ENCODE assay signal across 24 cellular contexts in genomic region chr5:57850109-57850508, GRCh38.
"Had no signal": no experiment of that assay in that cellular context is flagged by ENCODE, and none has a peak within 500 bp of the region (broad histone marks: within the 10 kb centered on the region; RNA-seq: fewer than 3 reads in every experiment).

No MANE protein-coding gene starts in this region.

- H3K27me3 ChIP-seq: esophagus squamous epithelium, hepatocyte, stomach, transverse colon had no signal

- H3K9me3 ChIP-seq: esophagus squamous epithelium, prostate gland, stomach, thoracic aorta, transverse colon had no signal

- FAIRE-seq: kidney had no signal

- ATAC-seq: left colon, left ventricle myocardium superior, sciatic nerve had no signal

- H3K4me1 ChIP-seq: esophagus squamous epithelium, parathyroid adenoma, prostate gland, stomach, transverse colon had no signal

- H3K36me3 ChIP-seq: esophagus squamous epithelium, prostate gland, stomach, thoracic aorta, transverse colon had no signal

- H3K9me3 Mint-ChIP-seq: endodermal cell, nephron had no signal

- DNase-seq: endodermal cell; esophagus squamous epithelium; foreskin melanocyte; head of caudate nucleus; kidney; left colon; left ventricle myocardium superior; mesenchymal stem cell; midbrain; retina; stimulated activated CD4-positive, alpha-beta T cell treated with anti-CD3 and anti-CD28 coated beads, Interleukin-2, amount 100 ng/mL, for 24 hours; stimulated activated CD4-positive, alpha-beta T cell treated with anti-CD3 and anti-CD28 coated beads, Interleukin-4, amount 100 ng/mL, for 4 hours; stimulated activated naive CD4-positive, alpha-beta T cell; stomach; substantia nigra; transverse colon had no signal

- H3K27ac ChIP-seq: esophagus squamous epithelium, hepatocyte, parathyroid adenoma, prostate gland, skin epidermis, stomach, thoracic aorta, transverse colon had no signal

- H3K4me3 ChIP-seq: esophagus squamous epithelium, hepatocyte, lung, prostate gland, skin epidermis, stomach, thoracic aorta, transverse colon had no signal

- H3K4me2 ChIP-seq: hepatocyte had no signal

- H3K4me1 Mint-ChIP-seq: endodermal cell had no signal

- H3K27ac Mint-ChIP-seq: endodermal cell, nephron had no signal

- H3K4me3 Mint-ChIP-seq: endodermal cell, nephron had no signal
